ENCODE assay signal across 1 cellular context in the genomic region with DNA sequence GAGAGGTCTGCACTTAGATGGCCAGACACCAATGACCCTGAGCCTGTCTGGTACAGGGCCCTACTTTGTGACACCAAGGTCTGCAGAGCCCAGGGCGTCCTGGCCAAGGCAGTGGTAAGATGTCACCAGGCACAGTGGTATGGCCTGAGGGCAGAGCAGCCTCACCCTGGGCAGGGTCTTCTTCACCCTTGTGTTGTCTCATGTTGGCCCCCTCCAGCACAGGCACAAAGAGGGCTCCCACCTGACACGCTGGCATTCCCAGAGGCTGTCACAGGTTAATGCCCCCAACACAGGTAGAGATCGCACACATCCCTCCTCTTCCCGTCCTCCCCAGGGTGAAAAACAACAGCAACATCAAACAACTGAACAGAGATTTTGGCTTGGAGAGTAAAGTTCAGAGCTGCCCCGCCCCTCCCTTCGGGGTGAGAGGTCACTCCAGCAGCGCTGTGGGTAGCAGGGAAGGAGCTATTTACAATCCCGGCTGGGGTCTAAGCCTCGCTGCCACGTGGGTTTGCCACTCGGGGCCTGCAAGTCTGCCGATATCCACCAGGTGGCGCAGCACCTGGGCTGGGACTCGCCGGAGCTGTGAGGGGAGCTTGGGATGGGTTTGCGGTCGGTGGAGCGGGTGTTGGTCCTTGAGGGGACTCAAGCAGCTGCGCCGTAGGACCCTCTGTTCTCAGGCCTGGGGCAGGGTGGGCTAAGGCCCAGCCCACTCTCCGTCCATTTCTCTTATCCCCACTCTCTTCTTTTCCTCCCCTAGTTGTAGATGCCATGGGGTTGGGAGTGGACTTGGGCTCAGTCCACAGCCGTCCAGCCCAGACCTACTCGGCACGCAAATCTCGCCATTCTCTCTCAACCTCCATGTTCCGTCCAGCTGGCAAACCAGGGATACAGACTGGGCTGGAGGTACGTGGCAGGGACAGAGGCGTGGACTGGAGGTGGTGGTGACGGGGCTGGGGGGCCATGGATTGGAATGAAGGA.
TF ChIP-seq lines count a peak whose summit lies in the region.

No MANE protein-coding gene starts in this region.

TF ChIP-seq in HepG2, 621 proteins besides CTCF, POLR2A, EP300 and RAD21 (continued from another document and continues in another):
- TF ChIP-seq, protein P1, sequence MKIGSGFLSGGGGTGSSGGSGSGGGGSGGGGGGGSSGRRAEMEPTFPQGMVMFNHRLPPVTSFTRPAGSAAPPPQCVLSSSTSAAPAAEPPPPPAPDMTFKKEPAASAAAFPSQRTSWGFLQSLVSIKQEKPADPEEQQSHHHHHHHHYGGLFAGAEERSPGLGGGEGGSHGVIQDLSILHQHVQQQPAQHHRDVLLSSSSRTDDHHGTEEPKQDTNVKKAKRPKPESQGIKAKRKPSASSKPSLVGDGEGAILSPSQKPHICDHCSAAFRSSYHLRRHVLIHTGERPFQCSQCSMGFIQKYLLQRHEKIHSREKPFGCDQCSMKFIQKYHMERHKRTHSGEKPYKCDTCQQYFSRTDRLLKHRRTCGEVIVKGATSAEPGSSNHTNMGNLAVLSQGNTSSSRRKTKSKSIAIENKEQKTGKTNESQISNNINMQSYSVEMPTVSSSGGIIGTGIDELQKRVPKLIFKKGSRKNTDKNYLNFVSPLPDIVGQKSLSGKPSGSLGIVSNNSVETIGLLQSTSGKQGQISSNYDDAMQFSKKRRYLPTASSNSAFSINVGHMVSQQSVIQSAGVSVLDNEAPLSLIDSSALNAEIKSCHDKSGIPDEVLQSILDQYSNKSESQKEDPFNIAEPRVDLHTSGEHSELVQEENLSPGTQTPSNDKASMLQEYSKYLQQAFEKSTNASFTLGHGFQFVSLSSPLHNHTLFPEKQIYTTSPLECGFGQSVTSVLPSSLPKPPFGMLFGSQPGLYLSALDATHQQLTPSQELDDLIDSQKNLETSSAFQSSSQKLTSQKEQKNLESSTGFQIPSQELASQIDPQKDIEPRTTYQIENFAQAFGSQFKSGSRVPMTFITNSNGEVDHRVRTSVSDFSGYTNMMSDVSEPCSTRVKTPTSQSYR (CRISPR knock-in tag; IDR thresholded peaks at IDR 0.05; ENCODE audit: borderline replicate concordance): peak; percentile 56; the same call in 1 of the 2 replicates
- TF ChIP-seq NCOA2 (CRISPR knock-in tag; IDR thresholded peaks at IDR 0.05) (peak; percentile 73), SOX5 (CRISPR knock-in tag; IDR thresholded peaks at IDR 0.05; ENCODE audit: borderline replicate concordance) (peak; percentile 65; the same call in 1 of the 2 replicates), KLF6 (CRISPR knock-in tag; IDR thresholded peaks at IDR 0.05) (peak; percentile 64; the same call in 1 of the 2 replicates), FOXK1 (CRISPR knock-in tag; IDR thresholded peaks at IDR 0.05; ENCODE audit: borderline replicate concordance, low read depth) (peak; percentile 89), MEIS2 (CRISPR knock-in tag; IDR thresholded peaks at IDR 0.05) (0 out of 2 replicates have a peak, but pooled peaks have one; percentile 42), MYC (CRISPR knock-in tag; IDR thresholded peaks at IDR 0.05; ENCODE audit: borderline replicate concordance) (peak; percentile 97), PHF21A (CRISPR knock-in tag; IDR thresholded peaks at IDR 0.05) (peak; percentile 88), HMG20B (CRISPR knock-in tag; conservative IDR thresholded peaks at IDR 0.05) (peak; percentile 74), ATF7-NPFF (CRISPR knock-in tag; IDR thresholded peaks at IDR 0.05; ENCODE audit: low read depth) (0 out of 2 replicates have a peak, but pooled peaks have one; percentile 37), IRF2 (CRISPR knock-in tag; IDR thresholded peaks at IDR 0.05) (peak; percentile 76; the same call in 1 of the 2 replicates), ZSCAN22 (CRISPR knock-in tag; IDR thresholded peaks at IDR 0.05) (no peak), YEATS4 (CRISPR knock-in tag; IDR thresholded peaks at IDR 0.05; ENCODE audit: borderline replicate concordance) (peak; percentile 71; the same call in 1 of the 2 replicates), ARNTL (CRISPR knock-in tag; IDR thresholded peaks at IDR 0.05) (peak; percentile 67; the same call in 1 of the 2 replicates), PTBP1 (IDR thresholded peaks at IDR 0.05; ENCODE audit: low read depth, low read length, poor library complexity, severe bottlenecking) (no peak), MLLT10 (CRISPR knock-in tag; IDR thresholded peaks at IDR 0.05) (no peak), ZNF430 (CRISPR knock-in tag; IDR thresholded peaks at IDR 0.05) (peak; percentile 92), SATB2 (CRISPR knock-in tag; IDR thresholded peaks at IDR 0.05) (no peak), MIER2 (CRISPR knock-in tag; IDR thresholded peaks at IDR 0.05) (no peak), KDM6A (CRISPR knock-in tag; IDR thresholded peaks at IDR 0.05; ENCODE audit: low read depth) (peak; percentile 78), HOXA5 (CRISPR knock-in tag; IDR thresholded peaks at IDR 0.05) (peak; percentile 55; the same call in 1 of the 2 replicates), ZNF790 (CRISPR knock-in tag; IDR thresholded peaks at IDR 0.05; ENCODE audit: borderline replicate concordance) (no peak)
- TF ChIP-seq, protein P2, sequence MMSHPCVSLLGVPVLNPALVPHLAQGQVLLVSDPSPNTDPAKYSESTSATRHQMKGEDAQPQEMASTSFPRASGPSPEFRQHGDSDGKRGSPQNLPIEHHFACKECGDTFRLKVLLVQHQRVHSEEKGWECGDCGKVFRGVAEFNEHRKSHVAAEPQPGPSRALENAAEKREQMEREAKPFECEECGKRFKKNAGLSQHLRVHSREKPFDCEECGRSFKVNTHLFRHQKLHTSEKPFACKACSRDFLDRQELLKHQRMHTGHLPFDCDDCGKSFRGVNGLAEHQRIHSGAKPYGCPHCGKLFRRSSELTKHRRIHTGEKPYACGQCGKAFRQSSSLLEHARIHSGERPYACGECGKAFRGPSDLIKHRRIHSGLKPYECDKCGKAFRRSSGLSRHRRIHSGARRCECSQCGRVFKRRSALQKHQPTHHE (CRISPR knock-in tag; IDR thresholded peaks at IDR 0.05; ENCODE audit: borderline replicate concordance): no peak
- TF ChIP-seq, protein P3, sequence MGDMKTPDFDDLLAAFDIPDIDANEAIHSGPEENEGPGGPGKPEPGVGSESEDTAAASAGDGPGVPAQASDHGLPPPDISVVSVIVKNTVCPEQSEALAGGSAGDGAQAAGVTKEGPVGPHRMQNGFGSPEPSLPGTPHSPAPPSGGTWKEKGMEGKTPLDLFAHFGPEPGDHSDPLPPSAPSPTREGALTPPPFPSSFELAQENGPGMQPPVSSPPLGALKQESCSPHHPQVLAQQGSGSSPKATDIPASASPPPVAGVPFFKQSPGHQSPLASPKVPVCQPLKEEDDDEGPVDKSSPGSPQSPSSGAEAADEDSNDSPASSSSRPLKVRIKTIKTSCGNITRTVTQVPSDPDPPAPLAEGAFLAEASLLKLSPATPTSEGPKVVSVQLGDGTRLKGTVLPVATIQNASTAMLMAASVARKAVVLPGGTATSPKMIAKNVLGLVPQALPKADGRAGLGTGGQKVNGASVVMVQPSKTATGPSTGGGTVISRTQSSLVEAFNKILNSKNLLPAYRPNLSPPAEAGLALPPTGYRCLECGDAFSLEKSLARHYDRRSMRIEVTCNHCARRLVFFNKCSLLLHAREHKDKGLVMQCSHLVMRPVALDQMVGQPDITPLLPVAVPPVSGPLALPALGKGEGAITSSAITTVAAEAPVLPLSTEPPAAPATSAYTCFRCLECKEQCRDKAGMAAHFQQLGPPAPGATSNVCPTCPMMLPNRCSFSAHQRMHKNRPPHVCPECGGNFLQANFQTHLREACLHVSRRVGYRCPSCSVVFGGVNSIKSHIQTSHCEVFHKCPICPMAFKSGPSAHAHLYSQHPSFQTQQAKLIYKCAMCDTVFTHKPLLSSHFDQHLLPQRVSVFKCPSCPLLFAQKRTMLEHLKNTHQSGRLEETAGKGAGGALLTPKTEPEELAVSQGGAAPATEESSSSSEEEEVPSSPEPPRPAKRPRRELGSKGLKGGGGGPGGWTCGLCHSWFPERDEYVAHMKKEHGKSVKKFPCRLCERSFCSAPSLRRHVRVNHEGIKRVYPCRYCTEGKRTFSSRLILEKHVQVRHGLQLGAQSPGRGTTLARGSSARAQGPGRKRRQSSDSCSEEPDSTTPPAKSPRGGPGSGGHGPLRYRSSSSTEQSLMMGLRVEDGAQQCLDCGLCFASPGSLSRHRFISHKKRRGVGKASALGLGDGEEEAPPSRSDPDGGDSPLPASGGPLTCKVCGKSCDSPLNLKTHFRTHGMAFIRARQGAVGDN (CRISPR knock-in tag; IDR thresholded peaks at IDR 0.05): peak; percentile 93
- TF ChIP-seq, protein P4, sequence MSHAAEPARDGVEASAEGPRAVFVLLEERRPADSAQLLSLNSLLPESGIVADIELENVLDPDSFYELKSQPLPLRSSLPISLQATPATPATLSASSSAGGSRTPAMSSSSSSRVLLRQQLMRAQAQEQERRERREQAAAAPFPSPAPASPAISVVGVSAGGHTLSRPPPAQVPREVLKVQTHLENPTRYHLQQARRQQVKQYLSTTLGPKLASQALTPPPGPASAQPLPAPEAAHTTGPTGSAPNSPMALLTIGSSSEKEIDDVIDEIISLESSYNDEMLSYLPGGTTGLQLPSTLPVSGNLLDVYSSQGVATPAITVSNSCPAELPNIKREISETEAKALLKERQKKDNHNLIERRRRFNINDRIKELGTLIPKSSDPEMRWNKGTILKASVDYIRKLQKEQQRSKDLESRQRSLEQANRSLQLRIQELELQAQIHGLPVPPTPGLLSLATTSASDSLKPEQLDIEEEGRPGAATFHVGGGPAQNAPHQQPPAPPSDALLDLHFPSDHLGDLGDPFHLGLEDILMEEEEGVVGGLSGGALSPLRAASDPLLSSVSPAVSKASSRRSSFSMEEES (CRISPR knock-in tag; IDR thresholded peaks at IDR 0.05): peak; percentile 83
- TF ChIP-seq, protein P5, sequence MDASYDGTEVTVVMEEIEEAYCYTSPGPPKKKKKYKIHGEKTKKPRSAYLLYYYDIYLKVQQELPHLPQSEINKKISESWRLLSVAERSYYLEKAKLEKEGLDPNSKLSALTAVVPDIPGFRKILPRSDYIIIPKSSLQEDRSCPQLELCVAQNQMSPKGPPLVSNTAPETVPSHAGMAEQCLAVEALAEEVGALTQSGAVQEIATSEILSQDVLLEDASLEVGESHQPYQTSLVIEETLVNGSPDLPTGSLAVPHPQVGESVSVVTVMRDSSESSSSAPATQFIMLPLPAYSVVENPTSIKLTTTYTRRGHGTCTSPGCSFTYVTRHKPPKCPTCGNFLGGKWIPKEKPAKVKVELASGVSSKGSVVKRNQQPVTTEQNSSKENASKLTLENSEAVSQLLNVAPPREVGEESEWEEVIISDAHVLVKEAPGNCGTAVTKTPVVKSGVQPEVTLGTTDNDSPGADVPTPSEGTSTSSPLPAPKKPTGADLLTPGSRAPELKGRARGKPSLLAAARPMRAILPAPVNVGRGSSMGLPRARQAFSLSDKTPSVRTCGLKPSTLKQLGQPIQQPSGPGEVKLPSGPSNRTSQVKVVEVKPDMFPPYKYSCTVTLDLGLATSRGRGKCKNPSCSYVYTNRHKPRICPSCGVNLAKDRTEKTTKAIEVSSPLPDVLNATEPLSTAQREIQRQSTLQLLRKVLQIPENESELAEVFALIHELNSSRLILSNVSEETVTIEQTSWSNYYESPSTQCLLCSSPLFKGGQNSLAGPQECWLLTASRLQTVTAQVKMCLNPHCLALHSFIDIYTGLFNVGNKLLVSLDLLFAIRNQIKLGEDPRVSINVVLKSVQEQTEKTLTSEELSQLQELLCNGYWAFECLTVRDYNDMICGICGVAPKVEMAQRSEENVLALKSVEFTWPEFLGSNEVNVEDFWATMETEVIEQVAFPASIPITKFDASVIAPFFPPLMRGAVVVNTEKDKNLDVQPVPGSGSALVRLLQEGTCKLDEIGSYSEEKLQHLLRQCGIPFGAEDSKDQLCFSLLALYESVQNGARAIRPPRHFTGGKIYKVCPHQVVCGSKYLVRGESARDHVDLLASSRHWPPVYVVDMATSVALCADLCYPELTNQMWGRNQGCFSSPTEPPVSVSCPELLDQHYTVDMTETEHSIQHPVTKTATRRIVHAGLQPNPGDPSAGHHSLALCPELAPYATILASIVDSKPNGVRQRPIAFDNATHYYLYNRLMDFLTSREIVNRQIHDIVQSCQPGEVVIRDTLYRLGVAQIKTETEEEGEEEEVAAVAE (CRISPR knock-in tag; IDR thresholded peaks at IDR 0.05; ENCODE audit: borderline replicate concordance): peak; percentile 80; the same call in 1 of the 2 replicates
- TF ChIP-seq, protein P6, sequence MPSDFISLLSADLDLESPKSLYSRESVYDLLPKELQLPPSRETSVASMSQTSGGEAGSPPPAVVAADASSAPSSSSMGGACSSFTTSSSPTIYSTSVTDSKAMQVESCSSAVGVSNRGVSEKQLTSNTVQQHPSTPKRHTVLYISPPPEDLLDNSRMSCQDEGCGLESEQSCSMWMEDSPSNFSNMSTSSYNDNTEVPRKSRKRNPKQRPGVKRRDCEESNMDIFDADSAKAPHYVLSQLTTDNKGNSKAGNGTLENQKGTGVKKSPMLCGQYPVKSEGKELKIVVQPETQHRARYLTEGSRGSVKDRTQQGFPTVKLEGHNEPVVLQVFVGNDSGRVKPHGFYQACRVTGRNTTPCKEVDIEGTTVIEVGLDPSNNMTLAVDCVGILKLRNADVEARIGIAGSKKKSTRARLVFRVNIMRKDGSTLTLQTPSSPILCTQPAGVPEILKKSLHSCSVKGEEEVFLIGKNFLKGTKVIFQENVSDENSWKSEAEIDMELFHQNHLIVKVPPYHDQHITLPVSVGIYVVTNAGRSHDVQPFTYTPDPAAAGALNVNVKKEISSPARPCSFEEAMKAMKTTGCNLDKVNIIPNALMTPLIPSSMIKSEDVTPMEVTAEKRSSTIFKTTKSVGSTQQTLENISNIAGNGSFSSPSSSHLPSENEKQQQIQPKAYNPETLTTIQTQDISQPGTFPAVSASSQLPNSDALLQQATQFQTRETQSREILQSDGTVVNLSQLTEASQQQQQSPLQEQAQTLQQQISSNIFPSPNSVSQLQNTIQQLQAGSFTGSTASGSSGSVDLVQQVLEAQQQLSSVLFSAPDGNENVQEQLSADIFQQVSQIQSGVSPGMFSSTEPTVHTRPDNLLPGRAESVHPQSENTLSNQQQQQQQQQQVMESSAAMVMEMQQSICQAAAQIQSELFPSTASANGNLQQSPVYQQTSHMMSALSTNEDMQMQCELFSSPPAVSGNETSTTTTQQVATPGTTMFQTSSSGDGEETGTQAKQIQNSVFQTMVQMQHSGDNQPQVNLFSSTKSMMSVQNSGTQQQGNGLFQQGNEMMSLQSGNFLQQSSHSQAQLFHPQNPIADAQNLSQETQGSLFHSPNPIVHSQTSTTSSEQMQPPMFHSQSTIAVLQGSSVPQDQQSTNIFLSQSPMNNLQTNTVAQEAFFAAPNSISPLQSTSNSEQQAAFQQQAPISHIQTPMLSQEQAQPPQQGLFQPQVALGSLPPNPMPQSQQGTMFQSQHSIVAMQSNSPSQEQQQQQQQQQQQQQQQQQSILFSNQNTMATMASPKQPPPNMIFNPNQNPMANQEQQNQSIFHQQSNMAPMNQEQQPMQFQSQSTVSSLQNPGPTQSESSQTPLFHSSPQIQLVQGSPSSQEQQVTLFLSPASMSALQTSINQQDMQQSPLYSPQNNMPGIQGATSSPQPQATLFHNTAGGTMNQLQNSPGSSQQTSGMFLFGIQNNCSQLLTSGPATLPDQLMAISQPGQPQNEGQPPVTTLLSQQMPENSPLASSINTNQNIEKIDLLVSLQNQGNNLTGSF (CRISPR knock-in tag; IDR thresholded peaks at IDR 0.05): 0 out of 2 replicates have a peak, but pooled peaks have one; percentile 45
- TF ChIP-seq, protein P7, sequence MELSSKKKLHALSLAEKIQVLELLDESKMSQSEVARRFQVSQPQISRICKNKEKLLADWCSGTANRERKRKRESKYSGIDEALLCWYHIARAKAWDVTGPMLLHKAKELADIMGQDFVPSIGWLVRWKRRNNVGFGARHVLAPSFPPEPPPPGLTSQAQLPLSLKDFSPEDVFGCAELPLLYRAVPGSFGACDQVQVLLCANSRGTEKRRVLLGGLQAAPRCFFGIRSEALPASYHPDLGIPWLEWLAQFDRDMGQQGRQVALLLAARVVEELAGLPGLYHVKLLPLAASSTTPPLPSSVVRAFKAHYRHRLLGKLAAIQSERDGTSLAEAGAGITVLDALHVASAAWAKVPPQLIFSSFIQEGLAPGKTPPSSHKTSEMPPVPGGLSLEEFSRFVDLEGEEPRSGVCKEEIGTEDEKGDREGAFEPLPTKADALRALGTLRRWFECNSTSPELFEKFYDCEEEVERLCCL (CRISPR knock-in tag; IDR thresholded peaks at IDR 0.05; ENCODE audit: borderline replicate concordance): 0 out of 2 replicates have a peak, but pooled peaks have one; percentile 41
